In genomic region chr11:45872513-45873356, GRCh38 we compare ENCODE assay signal across 1 cellular context.
A peak's percentile ranks its signal among the peaks of the same experiment; 100 is the strongest.
TF ChIP-seq lines count a peak whose summit lies in the region.

No MANE protein-coding gene starts in this region.

TF ChIP-seq in HEK293, 187 proteins besides CTCF, POLR2A, EP300 and RAD21 (continued from another document):
- TF ChIP-seq, protein P1, sequence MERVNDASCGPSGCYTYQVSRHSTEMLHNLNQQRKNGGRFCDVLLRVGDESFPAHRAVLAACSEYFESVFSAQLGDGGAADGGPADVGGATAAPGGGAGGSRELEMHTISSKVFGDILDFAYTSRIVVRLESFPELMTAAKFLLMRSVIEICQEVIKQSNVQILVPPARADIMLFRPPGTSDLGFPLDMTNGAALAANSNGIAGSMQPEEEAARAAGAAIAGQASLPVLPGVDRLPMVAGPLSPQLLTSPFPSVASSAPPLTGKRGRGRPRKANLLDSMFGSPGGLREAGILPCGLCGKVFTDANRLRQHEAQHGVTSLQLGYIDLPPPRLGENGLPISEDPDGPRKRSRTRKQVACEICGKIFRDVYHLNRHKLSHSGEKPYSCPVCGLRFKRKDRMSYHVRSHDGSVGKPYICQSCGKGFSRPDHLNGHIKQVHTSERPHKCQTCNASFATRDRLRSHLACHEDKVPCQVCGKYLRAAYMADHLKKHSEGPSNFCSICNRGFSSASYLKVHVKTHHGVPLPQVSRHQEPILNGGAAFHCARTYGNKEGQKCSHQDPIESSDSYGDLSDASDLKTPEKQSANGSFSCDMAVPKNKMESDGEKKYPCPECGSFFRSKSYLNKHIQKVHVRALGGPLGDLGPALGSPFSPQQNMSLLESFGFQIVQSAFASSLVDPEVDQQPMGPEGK (tag by site-specific recombination; IDR thresholded peaks at IDR 0.05), result peak; percentile 58
- peak; percentile 77; the same call in 1 of the 2 replicates for TF ChIP-seq ZNF394 (tag by site-specific recombination; IDR thresholded peaks at IDR 0.05; ENCODE audit: borderline replicate concordance)
- TF ChIP-seq ZNF37A (tag by site-specific recombination; IDR thresholded peaks at IDR 0.05), result no peak
- TF ChIP-seq, protein P2, sequence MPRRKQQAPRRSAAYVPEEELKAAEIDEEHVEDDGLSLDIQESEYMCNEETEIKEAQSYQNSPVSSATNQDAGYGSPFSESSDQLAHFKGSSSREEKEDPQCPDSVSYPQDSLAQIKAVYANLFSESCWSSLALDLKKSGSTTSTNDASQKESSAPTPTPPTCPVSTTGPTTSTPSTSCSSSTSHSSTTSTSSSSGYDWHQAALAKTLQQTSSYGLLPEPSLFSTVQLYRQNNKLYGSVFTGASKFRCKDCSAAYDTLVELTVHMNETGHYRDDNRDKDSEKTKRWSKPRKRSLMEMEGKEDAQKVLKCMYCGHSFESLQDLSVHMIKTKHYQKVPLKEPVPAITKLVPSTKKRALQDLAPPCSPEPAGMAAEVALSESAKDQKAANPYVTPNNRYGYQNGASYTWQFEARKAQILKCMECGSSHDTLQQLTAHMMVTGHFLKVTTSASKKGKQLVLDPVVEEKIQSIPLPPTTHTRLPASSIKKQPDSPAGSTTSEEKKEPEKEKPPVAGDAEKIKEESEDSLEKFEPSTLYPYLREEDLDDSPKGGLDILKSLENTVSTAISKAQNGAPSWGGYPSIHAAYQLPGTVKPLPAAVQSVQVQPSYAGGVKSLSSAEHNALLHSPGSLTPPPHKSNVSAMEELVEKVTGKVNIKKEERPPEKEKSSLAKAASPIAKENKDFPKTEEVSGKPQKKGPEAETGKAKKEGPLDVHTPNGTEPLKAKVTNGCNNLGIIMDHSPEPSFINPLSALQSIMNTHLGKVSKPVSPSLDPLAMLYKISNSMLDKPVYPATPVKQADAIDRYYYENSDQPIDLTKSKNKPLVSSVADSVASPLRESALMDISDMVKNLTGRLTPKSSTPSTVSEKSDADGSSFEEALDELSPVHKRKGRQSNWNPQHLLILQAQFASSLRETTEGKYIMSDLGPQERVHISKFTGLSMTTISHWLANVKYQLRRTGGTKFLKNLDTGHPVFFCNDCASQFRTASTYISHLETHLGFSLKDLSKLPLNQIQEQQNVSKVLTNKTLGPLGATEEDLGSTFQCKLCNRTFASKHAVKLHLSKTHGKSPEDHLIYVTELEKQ (tag by site-specific recombination; IDR thresholded peaks at IDR 0.05; ENCODE audit: borderline replicate concordance), result no peak
- no peak for TF ChIP-seq ZNF157 (tag by site-specific recombination; IDR thresholded peaks at IDR 0.05)
- TF ChIP-seq ZBTB48 (tag by site-specific recombination; IDR thresholded peaks at IDR 0.05), result peak; percentile 58; the same call in 1 of the 2 replicates
- TF ChIP-seq ZNF324 (tag by site-specific recombination; IDR thresholded peaks at IDR 0.05), result no peak; the same call in 1 of the 2 replicates
